25 cellular contexts compared by ENCODE assay signal in genomic region chr15:57015360-57015759, GRCh38.
"Had no signal": no experiment of that assay in that cellular context is flagged by ENCODE, and none has a peak within 500 bp of the region (broad histone marks: within the 10 kb centered on the region; RNA-seq: fewer than 3 reads in every experiment).

No MANE protein-coding gene starts in this region.

- FAIRE-seq: endometrium, small intestine had no signal

- H3K4me1 ChIP-seq: parathyroid adenoma, uterus had no signal

- H3K27me3 Mint-ChIP-seq: activated B cell treated with CpG ODN at 0.5 μM for 24 hours; activated naive CD8-positive, alpha-beta T cell treated with anti-CD3 and anti-CD28 coated beads, Interleukin-2, amount 50 U/mL, for 24 hours; stimulated activated memory B cell treated with anti-CD40 and anti-IgM and Interleukin-4, amounts not matched to agents 10 μg/mL and 1 μg/mL and 100 μg/mL, for 72 hours had no signal

- H3K27ac Mint-ChIP-seq: activated B cell treated with CpG ODN at 0.5 μM for 24 hours; activated naive CD8-positive, alpha-beta T cell treated with anti-CD3 and anti-CD28 coated beads, Interleukin-2, amount 50 U/mL, for 24 hours; immature natural killer cell; nephron; stimulated activated memory B cell treated with anti-CD40 and anti-IgM and Interleukin-4, amounts not matched to agents 10 μg/mL and 1 μg/mL and 100 μg/mL, for 72 hours had no signal

- H3K27ac ChIP-seq: left ventricle myocardium inferior, parathyroid adenoma, stomach, transverse colon, uterus had no signal

- DNase-seq: activated B cell treated with CpG ODN at 0.5 μM for 24 hours; activated CD4-positive, alpha-beta T cell treated with anti-CD3 and anti-CD28 coated beads for 4 hours; activated CD4-positive, alpha-beta T cell treated with anti-CD3 and anti-CD28 coated beads, Interleukin-2, amount 50 U/mL, for 48 hours; activated effector memory CD4-positive, alpha-beta T cell treated with Interleukin-2 at 50 U/mL for 16 hours; activated naive CD4-positive, alpha-beta T cell treated with anti-CD3 and anti-CD28 coated beads, Interleukin-2, amount 50 U/mL, for 16 hours; activated naive CD8-positive, alpha-beta T cell treated with anti-CD3 and anti-CD28 coated beads, Interleukin-2, amount 50 U/mL, for 24 hours; activated T-cell treated with anti-CD3 and anti-CD28 coated beads, Interleukin-2, amount 50 U/mL, for 48 hours; cortex of kidney; erythroblast; foreskin fibroblast; immature natural killer cell; left ventricle myocardium inferior; nucleus accumbens; small intestine; stimulated activated CD4-positive, alpha-beta T cell treated with anti-CD3 and anti-CD28 coated beads, Interleukin-15, amount 100 ng/mL, for 24 hours; stomach; T-helper 1 cell; transverse colon; uterus had no signal

- H3K4me3 Mint-ChIP-seq: activated B cell treated with CpG ODN at 0.5 μM for 24 hours; activated naive CD8-positive, alpha-beta T cell treated with anti-CD3 and anti-CD28 coated beads, Interleukin-2, amount 50 U/mL, for 24 hours; immature natural killer cell; nephron; stimulated activated memory B cell treated with anti-CD40 and anti-IgM and Interleukin-4, amounts not matched to agents 10 μg/mL and 1 μg/mL and 100 μg/mL, for 72 hours had no signal

- H3K9ac ChIP-seq: parathyroid adenoma had no signal

- H3K9me3 ChIP-seq: left ventricle myocardium inferior, stomach, transverse colon, uterus had no signal

- H3K9me3 Mint-ChIP-seq: activated B cell treated with CpG ODN at 0.5 μM for 24 hours; activated naive CD8-positive, alpha-beta T cell treated with anti-CD3 and anti-CD28 coated beads, Interleukin-2, amount 50 U/mL, for 24 hours; immature natural killer cell; nephron; stimulated activated memory B cell treated with anti-CD40 and anti-IgM and Interleukin-4, amounts not matched to agents 10 μg/mL and 1 μg/mL and 100 μg/mL, for 72 hours had no signal

- H2AFZ ChIP-seq: parathyroid adenoma had no signal

- H3K36me3 Mint-ChIP-seq: immature natural killer cell had no signal

- H3K27me3 ChIP-seq: cardiac muscle cell, stomach, transverse colon, uterus had no signal

- H3K4me3 ChIP-seq: cardiac muscle cell, left ventricle myocardium inferior, stomach, transverse colon, uterus had no signal

- ATAC-seq: activated naive CD8-positive, alpha-beta T cell treated with anti-CD3 and anti-CD28 coated beads, Interleukin-2, amount 50 U/mL, for 24 hours; sciatic nerve; stimulated activated memory B cell treated with anti-CD40 and anti-IgM and Interleukin-4, amounts not matched to agents 10 μg/mL and 1 μg/mL and 100 μg/mL, for 72 hours had no signal

- H3K36me3 ChIP-seq: cardiac muscle cell, left ventricle myocardium inferior, stomach, transverse colon, uterus had no signal
